In genomic region chr18:60066576-60066975, GRCh38 we compare ENCODE assay signal across 22 cellular contexts.
"Had no signal": no experiment of that assay in that cellular context is flagged by ENCODE, and none has a peak within 500 bp of the region (broad histone marks: within the 10 kb centered on the region; RNA-seq: fewer than 3 reads in every experiment).

No MANE protein-coding gene starts in this region.

- H3K4me3 ChIP-seq: MG63 had no signal

- DNase-seq: activated CD4-positive, alpha-beta memory T cell treated with anti-CD3 and anti-CD28 coated beads for 36 hours; activated CD4-positive, alpha-beta T cell treated with anti-CD3 and anti-CD28 coated beads, Interleukin-2, amount 10 ng/mL, durations not matched to agents 7 days and 5 days; activated CD8-positive, alpha-beta memory T cell treated with anti-CD3 and anti-CD28 coated beads for 24 hours; activated effector memory CD4-positive, alpha-beta T cell treated with anti-CD3 and anti-CD28 coated beads, Interleukin-2, amount 50 U/mL, for 16 hours; activated naive CD4-positive, alpha-beta T cell treated with Interleukin-2 at 50 U/mL for 16 hours; activated T-cell treated with anti-CD3 and anti-CD28 coated beads, Interleukin-2, amount 50 U/mL, for 4 hours; amygdala; MG63; MV-4-11; NCI-H1092 treated with DMSO at 0.1 percent for 48 hours; NCI-H1417 treated with DMSO at 0.1 percent for 48 hours; NCI-H1694; NCI-H2029; NCI-H2107; NCI-H2171 treated with DMSO at 0.1 percent for 48 hours; NCI-H345; NCI-H510A; NCI-H69; PC-3; SHP77 had no signal

- H3K36me3 ChIP-seq: MG63 had no signal

- FAIRE-seq: astrocyte, RCC 7860 had no signal

- H3K9me3 ChIP-seq: MG63 had no signal

- H3K27me3 ChIP-seq: MG63 had no signal
